ENCODE assay signal across 8 cellular contexts in genomic region chr11:65861533-65862183, GRCh38. TPM values are rescaled to one million over a fixed set of nuclear protein-coding genes. Genes with fewer than 3 reads are reported as not detected.
A peak's percentile ranks its signal among the peaks of the same experiment; 100 is the strongest.
DNase-seq lines count a peak whose midpoint lies in the region; ATAC-seq and TF ChIP-seq lines count a peak whose summit lies in the region.

No MANE protein-coding gene starts in this region.

- H3K9me2 ChIP-seq in OCI-LY1 (ENCODE audit: low read depth, low read length), result no peaks in the 10 kb centered on the region
- no peaks in the 10 kb centered on the region for H3K9me2 ChIP-seq in neural cell (ENCODE audit: insufficient read depth, low read length)

- H3K4me1 ChIP-seq in OCI-LY1 (ENCODE audit: insufficient read depth, low read length, severe bottlenecking), result peaks cover 26% of the 10 kb centered on the region

- peaks cover 0 to 2% (median 1%) of the 10 kb centered on the region in 3 donors for H3K27me3 Mint-ChIP-seq in CD14-positive monocyte (ENCODE audit: low read depth in 3 of 3)
- peaks cover 23% of the 10 kb centered on the region for H3K27me3 Mint-ChIP-seq in endothelial cell (ENCODE audit: unreplicated experiment)

- TF ChIP-seq EP300 in neural cell (conservative IDR thresholded peaks at IDR 0.05; ENCODE audit: poor library complexity, severe bottlenecking), result no peak

- H3K27ac Mint-ChIP-seq in CD14-positive monocyte, result peak overlapping the region in 3 of 7 donors; percentile 97 to 99 (median 99)
- peak overlapping the region; percentile 94 for H3K27ac Mint-ChIP-seq in endothelial cell (ENCODE audit: unreplicated experiment)

- ATAC-seq in GM19035 (IDR thresholded peaks at IDR 0.05; ENCODE audit: unreplicated experiment), result no peak

- H3K4me3 ChIP-seq in OCI-LY1 (ENCODE audit: low read depth, low read length, poor library complexity, severe bottlenecking) (peak overlapping the region; percentile 99), neural cell (ENCODE audit: low read length) (peak overlapping the region; percentile 100)

- peaks cover 63% of the 10 kb centered on the region for H3K36me3 ChIP-seq in OCI-LY1 (ENCODE audit: insufficient read depth, low read length)
- H3K36me3 ChIP-seq in neural cell (ENCODE audit: insufficient read depth, low read length), result no peaks in the 10 kb centered on the region

- H3K79me2 ChIP-seq in OCI-LY1 (ENCODE audit: insufficient read depth, low read length), result peaks cover 14% of the 10 kb centered on the region
- peaks cover 24% of the 10 kb centered on the region for H3K79me2 ChIP-seq in neural cell (replicated peaks; ENCODE audit: insufficient read depth, low read length)

- no peaks in the 10 kb centered on the region for H3K27me3 ChIP-seq in OCI-LY1 (ENCODE audit: insufficient read depth, low read length)
- H3K27me3 ChIP-seq in neural cell (ENCODE audit: insufficient read depth, low read depth, low read length), result no peaks in the 10 kb centered on the region

- TF ChIP-seq RAD21 in neural cell (conservative IDR thresholded peaks at IDR 0.05), result no peak

- peaks cover under 1% of the 10 kb centered on the region; the same call in 1 of the 2 replicates for H4K20me1 ChIP-seq in OCI-LY1 (ENCODE audit: insufficient read depth, low read length)
- peaks cover 8% of the 10 kb centered on the region for H4K20me1 ChIP-seq in neural cell (ENCODE audit: insufficient read depth)

- H3K9ac ChIP-seq in OCI-LY1 (ENCODE audit: low read length), result peak overlapping the region; percentile 87
- peak overlapping the region; percentile 98 for H3K9ac ChIP-seq in neural cell (ENCODE audit: low read length)

- H3K9me3 ChIP-seq in OCI-LY1 (ENCODE audit: low read length) (no peaks in the 10 kb centered on the region), neural cell (ENCODE audit: low read length) (no peaks in the 10 kb centered on the region)

- H3K9me3 Mint-ChIP-seq in CD14-positive monocyte (peaks cover 0 to 2% (median 0%) of the 10 kb centered on the region in 7 donors), endothelial cell (ENCODE audit: unreplicated experiment) (no peaks in the 10 kb centered on the region)

- peak overlapping the region; percentile 82 for H3K4me2 ChIP-seq in OCI-LY1 (ENCODE audit: low read length)
- peak overlapping the region; percentile 90 for H3K4me2 ChIP-seq in neural cell (ENCODE audit: low read length)

- H3K4me3 Mint-ChIP-seq in CD14-positive monocyte (peak overlapping the region; percentile 91 to 96), endothelial cell (ENCODE audit: unreplicated experiment) (peak overlapping the region; percentile 96)

- TF ChIP-seq CTCF in CD14-positive monocyte (IDR thresholded peaks at IDR 0.05), result no peak
- no peak for TF ChIP-seq CTCF in OCI-LY1 (IDR thresholded peaks at IDR 0.05; ENCODE audit: low read length)
- no peak for TF ChIP-seq CTCF in endothelial cell (IDR thresholded peaks at IDR 0.05; ENCODE audit: unreplicated experiment)
- no peak for TF ChIP-seq CTCF in neural cell (IDR thresholded peaks at IDR 0.05; ENCODE audit: poor library complexity, severe bottlenecking)

- H3K4me1 Mint-ChIP-seq in CD14-positive monocyte, result peaks cover 32% of the 10 kb centered on the region
- peaks cover 29% of the 10 kb centered on the region for H3K4me1 Mint-ChIP-seq in endothelial cell (ENCODE audit: unreplicated experiment)

- H3F3A ChIP-seq in OCI-LY1 (ENCODE audit: insufficient read depth, low read length) (0 out of 2 replicates have a peak, but pooled peaks cover 5% of the 10 kb centered on the region), neural cell (ENCODE audit: insufficient read depth, low read length, poor library complexity, severe bottlenecking) (peaks cover 5% of the 10 kb centered on the region)

- DNase-seq in CD14-positive monocyte (ENCODE audit: low spot score) (no peak), endothelial cell (ENCODE audit: low spot score) (peak; percentile 3), DMS 273 treated with DMSO at 0.1 percent for 48 hours (lab: John Stamatoyannopoulos, UW) (no peak), HuH-7.5 (ENCODE audit: low spot score) (no peak), GDM1 (lab: John Stamatoyannopoulos, UW) (no peak)

- peaks cover 35 to 52% of the 10 kb centered on the region in 2 donors for H3K36me3 Mint-ChIP-seq in CD14-positive monocyte
- H3K36me3 Mint-ChIP-seq in endothelial cell (ENCODE audit: low read depth, unreplicated experiment), result peaks cover 25% of the 10 kb centered on the region

- intact Hi-C loops in CD14-positive monocyte (cut with micrococcal nuclease), result no loop called here

- H3K27ac ChIP-seq in OCI-LY1 (ENCODE audit: low read depth, low read length, poor library complexity, severe bottlenecking), result no peak overlapping the region
- H3K27ac ChIP-seq in neural cell (ENCODE audit: low read length), result peak overlapping the region; percentile 100

- H2AFZ ChIP-seq in OCI-LY1 (ENCODE audit: low read length) (no peak overlapping the region), neural cell (ENCODE audit: low read depth, low read length) (no peak overlapping the region)

TF ChIP-seq in neural cell, 6 proteins besides CTCF, POLR2A, EP300 and RAD21:
- TF ChIP-seq REST (IDR thresholded peaks at IDR 0.05; ENCODE audit: borderline replicate concordance), result no peak
- no peak for TF ChIP-seq EZH2 (IDR thresholded peaks at IDR 0.05; ENCODE audit: borderline replicate concordance, insufficient read depth, low read length, poor library complexity, severe bottlenecking)
- no peak for TF ChIP-seq MXI1 (conservative IDR thresholded peaks at IDR 0.05; ENCODE audit: poor library complexity, severe bottlenecking)
- no peak for TF ChIP-seq TAF1 (IDR thresholded peaks at IDR 0.05; ENCODE audit: low read depth)
- no peak for TF ChIP-seq SMC3 (conservative IDR thresholded peaks at IDR 0.05; ENCODE audit: poor library complexity)
- no peak for TF ChIP-seq POLR2AphosphoS5 (IDR thresholded peaks at IDR 0.05)

RNA-seq across cellular contexts. Expression of gene MUS81, which starts 1.4 kb away (rescaled TPM):
- polyA plus RNA-seq in CD14-positive monocyte, result 10 to 100 TPM; 15.0 to 16.4 TPM
- total RNA-seq in endothelial cell (ENCODE audit: unreplicated experiment), result 73.8 TPM
- 183 and 211 TPM in 2 replicates for polyA plus RNA-seq in neural cell
- polyA minus RNA-seq in neural cell, result 84.5 and 103 TPM in 2 replicates

RNA-seq across cellular contexts. Expression of gene CFL1, which starts 3.7 kb away (rescaled TPM):
- polyA plus RNA-seq in CD14-positive monocyte (1,000 to 10,000 TPM; 1,889 to 2,233 TPM), neural cell (1,633 and 1,984 TPM in 2 replicates)
- total RNA-seq in endothelial cell (ENCODE audit: unreplicated experiment), result 1,740 TPM
- 790 and 797 TPM in 2 replicates for polyA minus RNA-seq in neural cell

RNA-seq across cellular contexts. Expression of gene EFEMP2, which starts 10.9 kb away (rescaled TPM):
- polyA plus RNA-seq in CD14-positive monocyte (under 1 TPM in 1 of 2 donors, not detected in 1; 0.44 TPM), neural cell (0.50 and 0.67 TPM in 2 replicates)
- total RNA-seq in endothelial cell (ENCODE audit: unreplicated experiment), result 248 TPM
- polyA minus RNA-seq in neural cell, result 0.49 TPM in 1 of 2 replicates, not detected in the other

RNA-seq across cellular contexts. Expression of gene CTSW, which starts 18.0 kb away (rescaled TPM):
- polyA plus RNA-seq in CD14-positive monocyte (1 to 10 TPM in 1 of 2 donors, under 1 TPM in 1; 0.78 to 1.3 TPM), neural cell (not detected in 2 replicates)
- total RNA-seq in endothelial cell (ENCODE audit: unreplicated experiment), result not detected
- not detected in 2 replicates for polyA minus RNA-seq in neural cell

RNA-seq across cellular contexts. Expression of gene FIBP, which starts 26.6 kb away (rescaled TPM):
- polyA plus RNA-seq in CD14-positive monocyte (100 to 1,000 TPM; 101 to 109 TPM), neural cell (248 and 284 TPM in 2 replicates)
- 75.6 TPM for total RNA-seq in endothelial cell (ENCODE audit: unreplicated experiment)
- 145 and 164 TPM in 2 replicates for polyA minus RNA-seq in neural cell

Comparison
In these comparisons a context has a peak if more than half of its experiments do, and no peak if none do; other contexts are left out.
1. RNA of gene MUS81, which starts 1.4 kb away (polyA plus RNA-seq): 183 to 211 TPM in neural cell; 15.0 to 16.4 TPM in CD14-positive monocyte; every median in the first group is over 10 times any median in the second.